ENCODE assay signal across 22 cellular contexts in genomic region chr5:68915079-68915478, GRCh38.
A peak's percentile ranks its signal among the peaks of the same experiment; 100 is the strongest.
DNase-seq lines count a peak whose midpoint lies in the region; ATAC-seq, FAIRE-seq and TF ChIP-seq lines count a peak whose summit lies in the region.
"Had no signal": no experiment of that assay in that cellular context is flagged by ENCODE, and none has a peak within 500 bp of the region (broad histone marks: within the 10 kb centered on the region; RNA-seq: fewer than 3 reads in every experiment).

No MANE protein-coding gene starts in this region.

- no peak overlapping the region for H3K4ac ChIP-seq in trophoblast cell (ENCODE audit: low read depth, low read length)

- FAIRE-seq in HepG2 (lab: Jason Lieb, UNC), result no peak
- FAIRE-seq: GM12878, GM12892, GM18507 had no signal

- H3K27me3 Mint-ChIP-seq in T-helper 17 cell, result peaks cover 23% of the 10 kb centered on the region

- H3K79me2 ChIP-seq in HepG2 (ENCODE audit: insufficient read depth, low read length) (no peaks in the 10 kb centered on the region), trophoblast cell (ENCODE audit: control insufficient read depth, insufficient read depth, low read length, poor library complexity) (no peaks in the 10 kb centered on the region)

- ATAC-seq in HepG2 (no peak), right lobe of liver (no peak), T-helper 17 cell (no peak)
- ATAC-seq: GM12878 had no signal

- H3K4me2 ChIP-seq in HepG2 (ENCODE audit: low read depth, low read length), result no peak overlapping the region
- H3K4me2 ChIP-seq in trophoblast cell (ENCODE audit: low read length), result no peak overlapping the region
- H3K4me2 ChIP-seq: BLaER1 had no signal

- H2AK5ac ChIP-seq in trophoblast cell (ENCODE audit: low read length), result no peak overlapping the region

- in situ Hi-C loops in HepG2 (cut with HindIII; ENCODE audit: extremely low pct_ligation_motif_present, low pct_unique_long_range_greater_than_20kb), result no loop called here

- TF ChIP-seq CTCF in HepG2 (CRISPR knock-in tag; IDR thresholded peaks at IDR 0.05) (no peak), right lobe of liver (IDR thresholded peaks at IDR 0.05) (no peak)

- TF ChIP-seq POLR2A in HepG2 (IDR thresholded peaks at IDR 0.05; ENCODE audit: insufficient read depth in 1 of 2, low read depth in 2 of 2, low read length in 2 of 2), result no peak
- no peak for TF ChIP-seq POLR2A in right lobe of liver (IDR thresholded peaks at IDR 0.05)

- DNase-seq in HepG2 (ENCODE audit: low spot score) (no peak), right lobe of liver (no peak), T-helper 17 cell (no peak), trophoblast cell (no peak), DMS53 treated with DMSO at 0.1 percent for 48 hours (lab: John Stamatoyannopoulos, UW; ENCODE audit: unreplicated experiment) (no peak)
- DNase-seq: ACHN; C1 segment of cervical spinal cord; CD4-positive, alpha-beta memory T cell; CD4-positive, CD25-positive, alpha-beta regulatory T cell; CD8-positive, alpha-beta memory T cell; COR-L47; DMS79; DND-41; EL; GDM1 had no signal

- no peak overlapping the region for H3K14ac ChIP-seq in trophoblast cell (ENCODE audit: low read length)

- no peak overlapping the region for H2BK120ac ChIP-seq in trophoblast cell (ENCODE audit: insufficient read depth, low read length, poor library complexity)

- CTCF ChIA-PET in HepG2 (lab: Yijun Ruan, JAX; ENCODE audit: low intra/inter-chr PET ratio, low total read pairs), result no interaction called here

- H3K27ac ChIP-seq in HepG2 (ENCODE audit: extremely low read length, insufficient read depth, low read length) (no peak overlapping the region), right lobe of liver (no peak overlapping the region), trophoblast cell (ENCODE audit: low read depth, low read length) (no peak overlapping the region)
- H3K27ac ChIP-seq: 22Rv1, BLaER1 had no signal

- no peak overlapping the region for H2BK5ac ChIP-seq in trophoblast cell (ENCODE audit: low read depth, low read length, poor library complexity)

- H3K36me3 Mint-ChIP-seq in T-helper 17 cell (ENCODE audit: low read depth), result peaks cover 2% of the 10 kb centered on the region
- H3K36me3 Mint-ChIP-seq: CD14-positive monocyte; CD4-positive, alpha-beta memory T cell; CD4-positive, CD25-positive, alpha-beta regulatory T cell had no signal

- no peak overlapping the region for H4K91ac ChIP-seq in trophoblast cell (ENCODE audit: low read depth, low read length)

- H3K27ac Mint-ChIP-seq in T-helper 17 cell, result peak overlapping the region; percentile 2
- H3K27ac Mint-ChIP-seq: CD14-positive monocyte; CD4-positive, alpha-beta memory T cell; CD4-positive, CD25-positive, alpha-beta regulatory T cell; CD8-positive, alpha-beta memory T cell had no signal

- no peaks in the 10 kb centered on the region for H3K4me1 Mint-ChIP-seq in T-helper 17 cell
- H3K4me1 Mint-ChIP-seq: CD14-positive monocyte; CD4-positive, alpha-beta memory T cell; CD4-positive, CD25-positive, alpha-beta regulatory T cell; CD8-positive, alpha-beta memory T cell had no signal

- no peak overlapping the region for H2BK12ac ChIP-seq in trophoblast cell (ENCODE audit: low read length)

- H4K12ac ChIP-seq in trophoblast cell (ENCODE audit: low read depth, low read length), result no peak overlapping the region

- H3K9me3 ChIP-seq in HepG2 (ENCODE audit: low read length) (no peaks in the 10 kb centered on the region), right lobe of liver (no peaks in the 10 kb centered on the region), T-helper 17 cell (ENCODE audit: control insufficient read depth, low read length, poor library complexity, severe bottlenecking) (no peaks in the 10 kb centered on the region), trophoblast cell (ENCODE audit: insufficient read depth, low read depth, low read length) (peaks cover 3% of the 10 kb centered on the region)
- H3K9me3 ChIP-seq: BE2C had no signal

- H3K4me3 ChIP-seq in HepG2 (replicated peaks in 1 of 3; ENCODE audit: insufficient read depth in 1 of 3, low read depth in 2 of 3, low read length in 3 of 3) (no peak overlapping the region), right lobe of liver (no peak overlapping the region), trophoblast cell (ENCODE audit: low read depth, low read length) (no peak overlapping the region)
- H3K4me3 ChIP-seq: BLaER1, GM12878 had no signal

- no peaks in the 10 kb centered on the region for H3K79me1 ChIP-seq in trophoblast cell (ENCODE audit: low read length)

- H4K8ac ChIP-seq in trophoblast cell (ENCODE audit: low read depth, low read length), result no peak overlapping the region

- H3K9ac ChIP-seq in HepG2 (ENCODE audit: insufficient read depth, low read depth, low read length) (no peak overlapping the region), trophoblast cell (ENCODE audit: low read length) (no peak overlapping the region)
- H3K9ac ChIP-seq: BLaER1 had no signal

- no peak overlapping the region for H3K4me3 Mint-ChIP-seq in T-helper 17 cell
- H3K4me3 Mint-ChIP-seq: CD14-positive monocyte; CD4-positive, alpha-beta memory T cell; CD4-positive, CD25-positive, alpha-beta regulatory T cell; CD8-positive, alpha-beta memory T cell had no signal

- intact Hi-C loops in HepG2 (cut with micrococcal nuclease; ENCODE audit: unreplicated experiment) (no loop called here), right lobe of liver (cut with DNase I) (no loop called here)

- H3K36me3 ChIP-seq in HepG2 (replicated peaks in 1 of 2; ENCODE audit: control insufficient read depth in 1 of 2, insufficient read depth in 2 of 2, low read length in 2 of 2), result no peaks in the 10 kb centered on the region
- no peaks in the 10 kb centered on the region for H3K36me3 ChIP-seq in right lobe of liver
- H3K36me3 ChIP-seq in trophoblast cell (ENCODE audit: control insufficient read depth in 1 of 2, insufficient read depth in 2 of 2, low read length in 2 of 2), result no peaks in the 10 kb centered on the region
- H3K36me3 ChIP-seq: BE2C, BLaER1 had no signal

- TF ChIP-seq RAD21 in HepG2 (CRISPR knock-in tag; IDR thresholded peaks at IDR 0.05), result no peak

- WGBS in HepG2 (ENCODE audit: low lambda C conversion rate), result 100% methylated on average over 1 of the region's 1 CpG
- 100% methylated on average over 1 of the region's 1 CpG for WGBS in right lobe of liver (ENCODE audit: insufficient coverage, low coverage, low lambda C conversion rate, missing lambda C conversion rate)
- WGBS in trophoblast cell (ENCODE audit: extremely low coverage, insufficient coverage, insufficient read length), result no CpG with 5 or more reads among the region's 1 CpG

- H3K23ac ChIP-seq in trophoblast cell (ENCODE audit: low read length), result no peak overlapping the region

- no TSS peak for BruUV-seq in HepG2 (replicated peaks; lab: Mats Ljungman, UMichigan)

- TF ChIP-seq EP300 in HepG2 (IDR thresholded peaks at IDR 0.05; ENCODE audit: low read depth in 2 of 2, low read length in 2 of 2) (no peak), HepG2 (CRISPR knock-in tag; IDR thresholded peaks at IDR 0.05; ENCODE audit: borderline replicate concordance) (no peak)

- H3K4me1 ChIP-seq in HepG2 (ENCODE audit: insufficient read depth, low read length), result no peaks in the 10 kb centered on the region
- no peaks in the 10 kb centered on the region for H3K4me1 ChIP-seq in right lobe of liver
- H3K4me1 ChIP-seq in trophoblast cell (ENCODE audit: control insufficient read depth in 1 of 2, insufficient read depth in 2 of 2, low read length in 2 of 2), result no peaks in the 10 kb centered on the region
- H3K4me1 ChIP-seq: BE2C, BLaER1 had no signal

- H3K27me3 ChIP-seq in HepG2 (ENCODE audit: control insufficient read depth in 1 of 2, insufficient read depth in 2 of 2, low read length in 2 of 2) (no peaks in the 10 kb centered on the region; a peak in 1 of 5 replicates), right lobe of liver (no peaks in the 10 kb centered on the region), trophoblast cell (ENCODE audit: insufficient read depth, low read length) (no peaks in the 10 kb centered on the region)
- H3K27me3 ChIP-seq: BE2C, BLaER1 had no signal

- no peaks in the 10 kb centered on the region for H4K20me1 ChIP-seq in HepG2 (ENCODE audit: insufficient read depth, low read length)
- H4K20me1 ChIP-seq: BLaER1 had no signal

- POLR2A ChIA-PET in HepG2 (lab: Yijun Ruan, JAX), result no interaction called here

- H3K18ac ChIP-seq in trophoblast cell (ENCODE audit: low read length), result no peak overlapping the region

- H2AFZ ChIP-seq in HepG2 (ENCODE audit: low read length), result no peak overlapping the region
- H2AFZ ChIP-seq in trophoblast cell (ENCODE audit: insufficient read depth, low read length, poor library complexity), result no peak overlapping the region

TF ChIP-seq in HepG2, 621 proteins besides CTCF, POLR2A, EP300 and RAD21 (continues in another document):
- TF ChIP-seq ZNF335 (CRISPR knock-in tag; IDR thresholded peaks at IDR 0.05) (no peak), HOMEZ (CRISPR knock-in tag; IDR thresholded peaks at IDR 0.05; ENCODE audit: low read depth) (no peak), SP5 (CRISPR knock-in tag; IDR thresholded peaks at IDR 0.05; ENCODE audit: borderline replicate concordance, low read depth) (no peak), ZNF280B (CRISPR knock-in tag; IDR thresholded peaks at IDR 0.05; ENCODE audit: borderline replicate concordance) (no peak), NR1H2 (CRISPR knock-in tag; IDR thresholded peaks at IDR 0.05; ENCODE audit: borderline replicate concordance, low read depth) (no peak), ZNF564 (CRISPR knock-in tag; IDR thresholded peaks at IDR 0.05) (no peak)
